In the genomic region with DNA sequence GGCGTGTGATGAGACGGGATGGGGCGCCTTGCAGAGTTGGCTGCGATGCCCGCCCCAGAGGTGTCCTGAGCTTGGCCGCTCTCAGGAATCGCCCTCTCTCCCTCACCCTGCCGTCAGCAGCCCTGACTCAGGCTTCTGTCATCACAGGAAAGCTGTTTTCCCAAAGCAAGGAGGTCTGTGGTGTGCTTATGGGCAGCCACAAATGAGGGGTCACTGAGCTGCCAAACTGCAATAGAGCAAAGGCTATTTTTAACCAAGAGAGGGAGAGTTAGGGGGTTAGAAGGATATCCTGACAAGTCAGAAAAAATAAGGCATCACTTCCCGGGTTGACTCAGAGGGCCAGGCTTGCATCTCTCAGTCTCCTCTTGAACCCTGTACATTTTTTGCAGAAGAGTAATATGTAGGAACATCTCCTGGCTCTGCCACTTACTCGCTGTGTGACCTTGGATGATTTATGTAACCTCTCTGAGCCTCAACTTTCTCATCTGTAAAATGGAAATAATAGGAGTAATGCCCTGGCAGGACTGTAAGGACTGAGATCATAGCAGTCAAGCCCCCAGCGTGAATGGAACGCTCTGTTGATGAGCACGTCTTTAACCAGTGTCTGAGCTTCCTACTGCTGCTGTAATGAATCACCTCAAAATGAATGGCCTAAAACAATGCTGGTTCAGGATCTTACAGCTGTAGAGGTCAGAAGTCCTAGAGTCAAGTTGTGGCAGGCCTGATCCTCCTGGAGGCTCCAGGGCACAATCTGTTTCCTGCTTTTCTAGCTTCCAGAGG, we compare ENCODE assay signal across 11 cellular contexts.
DNase-seq lines count a peak whose midpoint lies in the region; ATAC-seq and TF ChIP-seq lines count a peak whose summit lies in the region.
"Had no signal": no experiment of that assay in that cellular context is flagged by ENCODE, and none has a peak within 500 bp of the region (broad histone marks: within the 10 kb centered on the region; RNA-seq: fewer than 3 reads in every experiment).

No MANE protein-coding gene starts in this region.

- H3K4me3 ChIP-seq in choroid plexus epithelial cell (ENCODE audit: low read depth, low read length) (no peak overlapping the region), mesodermal cell (ENCODE audit: extremely low read depth, insufficient read depth, low read length, poor library complexity, severe bottlenecking) (no peak overlapping the region), MM.1S (ENCODE audit: low read length) (no peak overlapping the region)
- H3K4me3 ChIP-seq: pancreas, uterus had no signal

- H3K4me2 ChIP-seq in MM.1S (ENCODE audit: low read depth, low read length), result no peak overlapping the region

- H4K20me1 ChIP-seq in MM.1S (ENCODE audit: insufficient read depth, low read length), result no peaks in the 10 kb centered on the region

- H3K27ac ChIP-seq in mesodermal cell (ENCODE audit: low read depth, low read length, severe bottlenecking) (peak overlapping the region; percentile 67), MM.1S (ENCODE audit: low read length) (no peak overlapping the region)
- H3K27ac ChIP-seq: pancreas, uterus had no signal

- no peak overlapping the region for H3K9ac ChIP-seq in MM.1S (ENCODE audit: low read length)

- no peak overlapping the region for H2AFZ ChIP-seq in MM.1S (ENCODE audit: low read length)

- H3K4me1 ChIP-seq in mesodermal cell (ENCODE audit: control insufficient read depth, insufficient read depth, low read length, poor library complexity, severe bottlenecking) (peaks cover 22% of the 10 kb centered on the region), MM.1S (ENCODE audit: low read length) (peaks cover 15% of the 10 kb centered on the region)
- H3K4me1 ChIP-seq: pancreas, uterus had no signal

- H3F3A ChIP-seq in MM.1S (ENCODE audit: insufficient read depth, low read length), result peaks cover 4% of the 10 kb centered on the region; the same call in 1 of the 2 replicates

- no peak for ATAC-seq in GM21528 (IDR thresholded peaks at IDR 0.05; ENCODE audit: low FRiP score, unreplicated experiment)
- ATAC-seq in HG02981 (IDR thresholded peaks at IDR 0.05; ENCODE audit: unreplicated experiment), result no peak

- H3K9me3 ChIP-seq in mesodermal cell (ENCODE audit: control insufficient read depth, low read length) (peaks cover 21% of the 10 kb centered on the region), MM.1S (replicated peaks; ENCODE audit: insufficient read depth, low read length) (no peaks in the 10 kb centered on the region)
- H3K9me3 ChIP-seq: pancreas, uterus had no signal

- no peaks in the 10 kb centered on the region for H3K9me2 ChIP-seq in MM.1S (replicated peaks; ENCODE audit: insufficient read depth, low read length)

- H3K79me2 ChIP-seq in MM.1S (ENCODE audit: low read length), result no peaks in the 10 kb centered on the region

- peak; percentile 83 for DNase-seq in AG08396 (ENCODE audit: low spot score)
- peak; percentile 79 for DNase-seq in MV-4-11 (lab: John Stamatoyannopoulos, UW)
- peak; percentile 99 for DNase-seq in choroid plexus epithelial cell (ENCODE audit: low read depth)
- DNase-seq in NCI-H146 treated with DMSO at 0.1 percent for 48 hours (lab: John Stamatoyannopoulos, UW; ENCODE audit: unreplicated experiment), result no peak
- DNase-seq in MM.1S, result no peak
- DNase-seq: activated T-cell treated with anti-CD3 and anti-CD28 coated beads for 4 hours, pancreas, uterus had no signal

- no peaks in the 10 kb centered on the region for H3K27me3 ChIP-seq in MM.1S (replicated peaks; ENCODE audit: insufficient read depth, low read length)
- H3K27me3 ChIP-seq: pancreas, uterus had no signal

- 90% methylated on average over 10 to 11 of the region's 13 CpGs for WGBS in mesodermal cell (ENCODE audit: insufficient coverage in 2 of 2), 2 experiments

- peak; percentile 2 for TF ChIP-seq CTCF in choroid plexus epithelial cell (conservative IDR thresholded peaks at IDR 0.05; ENCODE audit: low read depth, low read length)
- no peak for TF ChIP-seq CTCF in MM.1S (IDR thresholded peaks at IDR 0.05; ENCODE audit: low read length)

- H3K36me3 ChIP-seq in mesodermal cell (ENCODE audit: control insufficient read depth, insufficient read depth, low read length) (no peaks in the 10 kb centered on the region), MM.1S (replicated peaks; ENCODE audit: insufficient read depth, low read length) (no peaks in the 10 kb centered on the region)
- H3K36me3 ChIP-seq: pancreas, uterus had no signal

Comparison
In these comparisons a context has a peak if more than half of its experiments do, and no peak if none do; other contexts are left out.
1. DNase-seq: peak in AG08396 (single experiment), MV-4-11 (single experiment) and choroid plexus epithelial cell (single experiment); none in NCI-H146 treated with DMSO at 0.1 percent for 48 hours (single experiment) and MM.1S (single experiment).